Comparison of ENCODE assay signal across 11 cellular contexts in the genomic region with DNA sequence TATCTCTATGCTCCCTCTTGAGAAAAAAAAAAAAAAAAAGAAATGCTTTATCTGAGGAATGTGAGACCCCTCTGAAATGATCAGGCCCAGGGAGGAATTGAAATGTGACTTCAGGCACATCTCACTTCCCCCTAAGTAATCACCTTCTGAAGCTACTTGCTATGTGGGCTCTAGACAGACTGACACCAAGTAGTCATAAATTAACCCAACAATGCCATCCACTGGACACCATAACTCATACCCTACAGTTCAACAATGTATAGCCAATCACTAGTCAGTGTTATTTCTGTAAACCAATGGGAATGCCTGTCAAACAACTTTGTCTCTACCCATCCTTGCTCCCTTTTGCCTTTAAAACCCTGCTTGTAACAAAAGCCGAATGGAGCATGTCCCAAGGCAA.
DNase-seq lines count a peak whose midpoint lies in the region; ATAC-seq lines count a peak whose summit lies in the region.
"Had no signal": no experiment of that assay in that cellular context is flagged by ENCODE, and none has a peak within 500 bp of the region (broad histone marks: within the 10 kb centered on the region; RNA-seq: fewer than 3 reads in every experiment).

No MANE protein-coding gene starts in this region.

- ATAC-seq in HG02610 (IDR thresholded peaks at IDR 0.05; ENCODE audit: unreplicated experiment) = peak; percentile 61
- peak; percentile 75 for ATAC-seq in HG03565 (IDR thresholded peaks at IDR 0.05; ENCODE audit: unreplicated experiment)

- DNase-seq in NOMO-1 (lab: John Stamatoyannopoulos, UW; ENCODE audit: unreplicated experiment in 2 of 2) = peak; percentile 1 to 8
- no peak for DNase-seq in NOMO-1 treated with dmso at 0.1 percent for 144 hours (lab: John Stamatoyannopoulos, UW; ENCODE audit: unreplicated experiment)
- peak; percentile 14 for DNase-seq in left kidney (ENCODE audit: low read depth, low spot score)
- no peak for DNase-seq in NCI-H1417 treated with DMSO at 0.1 percent for 48 hours (lab: John Stamatoyannopoulos, UW)
- DNase-seq in hippocampal formation (lab: John Stamatoyannopoulos, UW) = no peak
- DNase-seq in SW 1271 (lab: John Stamatoyannopoulos, UW) = no peak
- DNase-seq: activated CD8-positive, alpha-beta memory T cell treated with anti-CD3 and anti-CD28 coated beads, Interleukin-2, amount 50 U/mL, for 48 hours; endodermal cell; GM23248 had no signal

Comparison
In these comparisons a context has a peak if more than half of its experiments do, and no peak if none do; other contexts are left out.
1. DNase-seq: peak in NOMO-1 (2 of 2) and left kidney (single experiment); none in NOMO-1 treated with dmso at 0.1 percent for 144 hours (single experiment), NCI-H1417 treated with DMSO at 0.1 percent for 48 hours (single experiment), hippocampal formation (0 of 2) and SW 1271 (0 of 2).